1 cellular context compared by ENCODE assay signal in genomic region chr1:6612641-6613360, GRCh38.
TF ChIP-seq lines count a peak whose summit lies in the region.

No MANE protein-coding gene starts in this region.

TF ChIP-seq in GM23338, 12 proteins besides CTCF, POLR2A, EP300 and RAD21 (continued from another document):
- TF ChIP-seq, protein P1, sequence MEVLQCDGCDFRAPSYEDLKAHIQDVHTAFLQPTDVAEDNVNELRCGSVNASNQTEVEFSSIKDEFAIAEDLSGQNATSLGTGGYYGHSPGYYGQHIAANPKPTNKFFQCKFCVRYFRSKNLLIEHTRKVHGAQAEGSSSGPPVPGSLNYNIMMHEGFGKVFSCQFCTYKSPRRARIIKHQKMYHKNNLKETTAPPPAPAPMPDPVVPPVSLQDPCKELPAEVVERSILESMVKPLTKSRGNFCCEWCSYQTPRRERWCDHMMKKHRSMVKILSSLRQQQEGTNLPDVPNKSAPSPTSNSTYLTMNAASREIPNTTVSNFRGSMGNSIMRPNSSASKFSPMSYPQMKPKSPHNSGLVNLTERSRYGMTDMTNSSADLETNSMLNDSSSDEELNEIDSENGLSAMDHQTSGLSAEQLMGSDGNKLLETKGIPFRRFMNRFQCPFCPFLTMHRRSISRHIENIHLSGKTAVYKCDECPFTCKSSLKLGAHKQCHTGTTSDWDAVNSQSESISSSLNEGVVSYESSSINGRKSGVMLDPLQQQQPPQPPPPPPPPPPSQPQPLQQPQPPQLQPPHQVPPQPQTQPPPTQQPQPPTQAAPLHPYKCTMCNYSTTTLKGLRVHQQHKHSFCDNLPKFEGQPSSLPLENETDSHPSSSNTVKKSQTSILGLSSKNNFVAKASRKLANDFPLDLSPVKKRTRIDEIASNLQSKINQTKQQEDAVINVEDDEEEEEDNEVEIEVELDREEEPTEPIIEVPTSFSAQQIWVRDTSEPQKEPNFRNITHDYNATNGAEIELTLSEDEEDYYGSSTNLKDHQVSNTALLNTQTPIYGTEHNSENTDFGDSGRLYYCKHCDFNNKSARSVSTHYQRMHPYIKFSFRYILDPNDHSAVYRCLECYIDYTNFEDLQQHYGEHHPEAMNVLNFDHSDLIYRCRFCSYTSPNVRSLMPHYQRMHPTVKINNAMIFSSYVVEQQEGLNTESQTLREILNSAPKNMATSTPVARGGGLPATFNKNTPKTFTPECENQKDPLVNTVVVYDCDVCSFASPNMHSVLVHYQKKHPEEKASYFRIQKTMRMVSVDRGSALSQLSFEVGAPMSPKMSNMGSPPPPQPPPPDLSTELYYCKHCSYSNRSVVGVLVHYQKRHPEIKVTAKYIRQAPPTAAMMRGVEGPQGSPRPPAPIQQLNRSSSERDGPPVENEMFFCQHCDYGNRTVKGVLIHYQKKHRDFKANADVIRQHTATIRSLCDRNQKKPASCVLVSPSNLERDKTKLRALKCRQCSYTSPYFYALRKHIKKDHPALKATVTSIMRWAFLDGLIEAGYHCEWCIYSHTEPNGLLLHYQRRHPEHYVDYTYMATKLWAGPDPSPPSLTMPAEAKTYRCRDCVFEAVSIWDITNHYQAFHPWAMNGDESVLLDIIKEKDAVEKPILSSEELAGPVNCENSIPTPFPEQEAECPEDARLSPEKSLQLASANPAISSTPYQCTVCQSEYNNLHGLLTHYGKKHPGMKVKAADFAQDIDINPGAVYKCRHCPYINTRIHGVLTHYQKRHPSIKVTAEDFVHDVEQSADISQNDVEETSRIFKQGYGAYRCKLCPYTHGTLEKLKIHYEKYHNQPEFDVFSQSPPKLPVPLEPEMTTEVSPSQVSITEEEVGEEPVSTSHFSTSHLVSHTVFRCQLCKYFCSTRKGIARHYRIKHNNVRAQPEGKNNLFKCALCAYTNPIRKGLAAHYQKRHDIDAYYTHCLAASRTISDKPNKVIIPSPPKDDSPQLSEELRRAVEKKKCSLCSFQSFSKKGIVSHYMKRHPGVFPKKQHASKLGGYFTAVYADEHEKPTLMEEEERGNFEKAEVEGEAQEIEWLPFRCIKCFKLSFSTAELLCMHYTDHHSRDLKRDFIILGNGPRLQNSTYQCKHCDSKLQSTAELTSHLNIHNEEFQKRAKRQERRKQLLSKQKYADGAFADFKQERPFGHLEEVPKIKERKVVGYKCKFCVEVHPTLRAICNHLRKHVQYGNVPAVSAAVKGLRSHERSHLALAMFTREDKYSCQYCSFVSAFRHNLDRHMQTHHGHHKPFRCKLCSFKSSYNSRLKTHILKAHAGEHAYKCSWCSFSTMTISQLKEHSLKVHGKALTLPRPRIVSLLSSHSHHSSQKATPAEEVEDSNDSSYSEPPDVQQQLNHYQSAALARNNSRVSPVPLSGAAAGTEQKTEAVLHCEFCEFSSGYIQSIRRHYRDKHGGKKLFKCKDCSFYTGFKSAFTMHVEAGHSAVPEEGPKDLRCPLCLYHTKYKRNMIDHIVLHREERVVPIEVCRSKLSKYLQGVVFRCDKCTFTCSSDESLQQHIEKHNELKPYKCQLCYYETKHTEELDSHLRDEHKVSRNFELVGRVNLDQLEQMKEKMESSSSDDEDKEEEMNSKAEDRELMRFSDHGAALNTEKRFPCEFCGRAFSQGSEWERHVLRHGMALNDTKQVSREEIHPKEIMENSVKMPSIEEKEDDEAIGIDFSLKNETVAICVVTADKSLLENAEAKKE (CRISPR knock-in tag; IDR thresholded peaks at IDR 0.05): no peak
- TF ChIP-seq, protein P2, sequence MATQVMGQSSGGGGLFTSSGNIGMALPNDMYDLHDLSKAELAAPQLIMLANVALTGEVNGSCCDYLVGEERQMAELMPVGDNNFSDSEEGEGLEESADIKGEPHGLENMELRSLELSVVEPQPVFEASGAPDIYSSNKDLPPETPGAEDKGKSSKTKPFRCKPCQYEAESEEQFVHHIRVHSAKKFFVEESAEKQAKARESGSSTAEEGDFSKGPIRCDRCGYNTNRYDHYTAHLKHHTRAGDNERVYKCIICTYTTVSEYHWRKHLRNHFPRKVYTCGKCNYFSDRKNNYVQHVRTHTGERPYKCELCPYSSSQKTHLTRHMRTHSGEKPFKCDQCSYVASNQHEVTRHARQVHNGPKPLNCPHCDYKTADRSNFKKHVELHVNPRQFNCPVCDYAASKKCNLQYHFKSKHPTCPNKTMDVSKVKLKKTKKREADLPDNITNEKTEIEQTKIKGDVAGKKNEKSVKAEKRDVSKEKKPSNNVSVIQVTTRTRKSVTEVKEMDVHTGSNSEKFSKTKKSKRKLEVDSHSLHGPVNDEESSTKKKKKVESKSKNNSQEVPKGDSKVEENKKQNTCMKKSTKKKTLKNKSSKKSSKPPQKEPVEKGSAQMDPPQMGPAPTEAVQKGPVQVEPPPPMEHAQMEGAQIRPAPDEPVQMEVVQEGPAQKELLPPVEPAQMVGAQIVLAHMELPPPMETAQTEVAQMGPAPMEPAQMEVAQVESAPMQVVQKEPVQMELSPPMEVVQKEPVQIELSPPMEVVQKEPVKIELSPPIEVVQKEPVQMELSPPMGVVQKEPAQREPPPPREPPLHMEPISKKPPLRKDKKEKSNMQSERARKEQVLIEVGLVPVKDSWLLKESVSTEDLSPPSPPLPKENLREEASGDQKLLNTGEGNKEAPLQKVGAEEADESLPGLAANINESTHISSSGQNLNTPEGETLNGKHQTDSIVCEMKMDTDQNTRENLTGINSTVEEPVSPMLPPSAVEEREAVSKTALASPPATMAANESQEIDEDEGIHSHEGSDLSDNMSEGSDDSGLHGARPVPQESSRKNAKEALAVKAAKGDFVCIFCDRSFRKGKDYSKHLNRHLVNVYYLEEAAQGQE (IDR thresholded peaks at IDR 0.05; ENCODE audit: unreplicated experiment): no peak
- no peak for TF ChIP-seq EZH2 (IDR thresholded peaks at IDR 0.05; ENCODE audit: low read depth, unreplicated experiment)
- TF ChIP-seq, protein P3, sequence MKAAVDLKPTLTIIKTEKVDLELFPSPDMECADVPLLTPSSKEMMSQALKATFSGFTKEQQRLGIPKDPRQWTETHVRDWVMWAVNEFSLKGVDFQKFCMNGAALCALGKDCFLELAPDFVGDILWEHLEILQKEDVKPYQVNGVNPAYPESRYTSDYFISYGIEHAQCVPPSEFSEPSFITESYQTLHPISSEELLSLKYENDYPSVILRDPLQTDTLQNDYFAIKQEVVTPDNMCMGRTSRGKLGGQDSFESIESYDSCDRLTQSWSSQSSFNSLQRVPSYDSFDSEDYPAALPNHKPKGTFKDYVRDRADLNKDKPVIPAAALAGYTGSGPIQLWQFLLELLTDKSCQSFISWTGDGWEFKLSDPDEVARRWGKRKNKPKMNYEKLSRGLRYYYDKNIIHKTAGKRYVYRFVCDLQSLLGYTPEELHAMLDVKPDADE (IDR thresholded peaks at IDR 0.05): no peak
- no peak for TF ChIP-seq NANOG (IDR thresholded peaks at IDR 0.05; ENCODE audit: borderline replicate concordance)
- TF ChIP-seq ZNF114 (CRISPR knock-in tag; IDR thresholded peaks at IDR 0.05): no peak
